41 cellular contexts compared by ENCODE assay signal in genomic region chr13:98755116-98755515, GRCh38. TPM values are rescaled to one million over a fixed set of nuclear protein-coding genes. Genes with fewer than 3 reads are reported as not detected.
"Had no signal": no experiment of that assay in that cellular context is flagged by ENCODE, and none has a peak within 500 bp of the region (broad histone marks: within the 10 kb centered on the region; RNA-seq: fewer than 3 reads in every experiment).

No MANE protein-coding gene starts in this region.

- ATAC-seq: activated naive CD4-positive, alpha-beta T cell treated with anti-CD3 and anti-CD28 coated beads, Interleukin-2, amount 50 U/mL, for 72 hours; activated naive CD8-positive, alpha-beta T cell treated with anti-CD3 and anti-CD28 coated beads, Interleukin-2, amount 50 U/mL, for 24 hours; activated T-cell treated with anti-CD3 and anti-CD28 coated beads, Interleukin-2, amount 50 U/mL, for 4 hours; activated T-cell treated with anti-CD3 and anti-CD28 coated beads, Interleukin-2, amount 50 U/mL, for 72 hours; activated T-helper 17 cell treated with anti-CD3 and anti-CD28 coated beads, Interleukin-2, amount 50 U/mL, for 72 hours; body of pancreas had no signal

- H3K4me1 Mint-ChIP-seq: activated naive CD4-positive, alpha-beta T cell treated with anti-CD3 and anti-CD28 coated beads, Interleukin-2, amount 10 ng/mL, durations not matched to agents 7 days and 5 days; activated naive CD4-positive, alpha-beta T cell treated with anti-CD3 and anti-CD28 coated beads, Interleukin-2, amount 50 U/mL, for 24 hours; activated naive CD8-positive, alpha-beta T cell treated with anti-CD3 and anti-CD28 coated beads, Interleukin-2, amount 10 ng/mL, durations not matched to agents 7 days and 5 days; activated naive CD8-positive, alpha-beta T cell treated with anti-CD3 and anti-CD28 coated beads, Interleukin-2, amount 50 U/mL, for 24 hours; activated T-helper 17 cell treated with anti-CD3 and anti-CD28 coated beads, Interleukin-2, amount 50 U/mL, for 72 hours; central memory CD8-positive, alpha-beta T cell had no signal

- H3K27ac Mint-ChIP-seq: activated naive CD4-positive, alpha-beta T cell treated with anti-CD3 and anti-CD28 coated beads for 36 hours; activated naive CD4-positive, alpha-beta T cell treated with anti-CD3 and anti-CD28 coated beads, Interleukin-2, amount 10 ng/mL, durations not matched to agents 7 days and 5 days; activated naive CD4-positive, alpha-beta T cell treated with anti-CD3 and anti-CD28 coated beads, Interleukin-2, amount 50 U/mL, for 24 hours; activated naive CD8-positive, alpha-beta T cell; activated naive CD8-positive, alpha-beta T cell treated with anti-CD3 and anti-CD28 coated beads for 36 hours; activated naive CD8-positive, alpha-beta T cell treated with anti-CD3 and anti-CD28 coated beads, Interleukin-2, amount 10 ng/mL, durations not matched to agents 7 days and 5 days; activated naive CD8-positive, alpha-beta T cell treated with anti-CD3 and anti-CD28 coated beads, Interleukin-2, amount 50 U/mL, for 24 hours; activated T-cell treated with anti-CD3 and anti-CD28 coated beads, Interleukin-2, amount 50 U/mL, for 24 hours; activated T-cell treated with anti-CD3 and anti-CD28 coated beads, Interleukin-2, amount 50 U/mL, for 72 hours; activated T-helper 17 cell treated with anti-CD3 and anti-CD28 coated beads, Interleukin-2, amount 50 U/mL, for 72 hours; activated T-helper 2 cell treated with anti-CD3 and anti-CD28 coated beads, Interferon-gamma antibody, Interleukin-2, Interleukin-4, amounts not matched to agents 10 μg/mL and 5 μg/mL and 100 μg/mL, durations not matched to agents 14 hours and 24 hours and 36 hours; brain had no signal

- DNase-seq: activated effector memory CD4-positive, alpha-beta T cell treated with anti-CD3 and anti-CD28 coated beads, Interleukin-2, amount 50 U/mL, for 16 hours; activated effector memory CD4-positive, alpha-beta T cell treated with Interleukin-2 at 50 U/mL for 16 hours; activated gamma-delta T cell; activated gamma-delta T cell treated with Interleukin-2 at 50 U/mL for 16 hours; activated naive CD4-positive, alpha-beta T cell; activated naive CD4-positive, alpha-beta T cell treated with anti-CD3 and anti-CD28 coated beads for 36 hours; activated naive CD4-positive, alpha-beta T cell treated with anti-CD3 and anti-CD28 coated beads, Interleukin-2, amount 10 ng/mL, durations not matched to agents 7 days and 5 days; activated naive CD4-positive, alpha-beta T cell treated with anti-CD3 and anti-CD28 coated beads, Interleukin-2, amount 50 U/mL, for 16 hours; activated naive CD4-positive, alpha-beta T cell treated with Interleukin-2 at 50 U/mL for 16 hours; activated naive CD8-positive, alpha-beta T cell treated with anti-CD3 and anti-CD28 coated beads for 36 hours; activated naive CD8-positive, alpha-beta T cell treated with anti-CD3 and anti-CD28 coated beads, Interleukin-2, amount 10 ng/mL, durations not matched to agents 7 days and 5 days; activated naive CD8-positive, alpha-beta T cell treated with anti-CD3 and anti-CD28 coated beads, Interleukin-2, amount 50 U/mL, for 24 hours; activated T-cell treated with anti-CD3 and anti-CD28 coated beads, Interleukin-2, amount 50 U/mL, for 1 hour; activated T-cell treated with anti-CD3 and anti-CD28 coated beads, Interleukin-2, amount 50 U/mL, for 24 hours; activated T-cell treated with anti-CD3 and anti-CD28 coated beads, Interleukin-2, amount 50 U/mL, for 4 hours; activated T-cell treated with anti-CD3 and anti-CD28 coated beads, Interleukin-2, amount 50 U/mL, for 48 hours; activated T-cell treated with anti-CD3 and anti-CD28 coated beads, Interleukin-2, amount 50 U/mL, for 72 hours; adrenal gland; amniotic stem cell; amygdala; anterior cingulate cortex; aorta; body of pancreas; brain microvascular endothelial cell; caudate nucleus; central memory CD4-positive, alpha-beta T cell; cerebellar nuclear complex had no signal

- H3K36me3 Mint-ChIP-seq: activated naive CD4-positive, alpha-beta T cell treated with anti-CD3 and anti-CD28 coated beads, Interleukin-2, amount 50 U/mL, for 24 hours had no signal

- H3K9me3 ChIP-seq: adrenal gland, ascending aorta, body of pancreas had no signal

- H3K4me3 Mint-ChIP-seq: activated naive CD4-positive, alpha-beta T cell treated with anti-CD3 and anti-CD28 coated beads for 36 hours; activated naive CD4-positive, alpha-beta T cell treated with anti-CD3 and anti-CD28 coated beads, Interleukin-2, amount 10 ng/mL, durations not matched to agents 7 days and 5 days; activated naive CD4-positive, alpha-beta T cell treated with anti-CD3 and anti-CD28 coated beads, Interleukin-2, amount 50 U/mL, for 24 hours; activated naive CD8-positive, alpha-beta T cell; activated naive CD8-positive, alpha-beta T cell treated with anti-CD3 and anti-CD28 coated beads for 36 hours; activated naive CD8-positive, alpha-beta T cell treated with anti-CD3 and anti-CD28 coated beads, Interleukin-2, amount 10 ng/mL, durations not matched to agents 7 days and 5 days; activated naive CD8-positive, alpha-beta T cell treated with anti-CD3 and anti-CD28 coated beads, Interleukin-2, amount 50 U/mL, for 24 hours; activated T-cell treated with anti-CD3 and anti-CD28 coated beads, Interleukin-2, amount 50 U/mL, for 24 hours; activated T-cell treated with anti-CD3 and anti-CD28 coated beads, Interleukin-2, amount 50 U/mL, for 4 hours; activated T-cell treated with anti-CD3 and anti-CD28 coated beads, Interleukin-2, amount 50 U/mL, for 72 hours; activated T-helper 17 cell treated with anti-CD3 and anti-CD28 coated beads, Interleukin-2, amount 50 U/mL, for 72 hours; central memory CD8-positive, alpha-beta T cell had no signal

- H3K27ac ChIP-seq: adrenal gland, ascending aorta, body of pancreas, brain microvascular endothelial cell, breast epithelium, cardiac muscle cell had no signal

- H3K9me3 Mint-ChIP-seq: activated naive CD4-positive, alpha-beta T cell treated with anti-CD3 and anti-CD28 coated beads, Interleukin-2, amount 50 U/mL, for 24 hours; activated T-helper 17 cell treated with anti-CD3 and anti-CD28 coated beads, Interleukin-2, amount 50 U/mL, for 72 hours had no signal

- H3K36me3 ChIP-seq: adrenal gland, ascending aorta, brain microvascular endothelial cell, breast epithelium, cardiac muscle cell had no signal

- H3K4me3 ChIP-seq: adrenal gland, ascending aorta, body of pancreas, breast epithelium, cardiac muscle cell had no signal

RNA-seq across cellular contexts. Expression of gene SLC15A1, which starts 2.6 kb away (rescaled TPM):
- total RNA-seq: activated naive CD4-positive, alpha-beta T cell treated with anti-CD3 and anti-CD28 coated beads for 36 hours; activated naive CD4-positive, alpha-beta T cell treated with anti-CD3 and anti-CD28 coated beads, Interleukin-2, amount 50 U/mL, for 72 hours; activated naive CD8-positive, alpha-beta T cell treated with anti-CD3 and anti-CD28 coated beads for 36 hours; activated naive CD8-positive, alpha-beta T cell treated with anti-CD3 and anti-CD28 coated beads, Interleukin-2, amount 10 ng/mL, durations not matched to agents 7 days and 5 days; activated T-cell treated with anti-CD3 and anti-CD28 coated beads, Interleukin-2, amount 50 U/mL, for 4 hours; activated T-cell treated with anti-CD3 and anti-CD28 coated beads, Interleukin-2, amount 50 U/mL, for 72 hours; activated T-helper 17 cell treated with anti-CD3 and anti-CD28 coated beads, Interleukin-2, amount 50 U/mL, for 72 hours; activated T-helper 2 cell treated with anti-CD3 and anti-CD28 coated beads, Interferon-gamma antibody, Interleukin-2, Interleukin-4, amounts not matched to agents 10 μg/mL and 5 μg/mL and 100 μg/mL, durations not matched to agents 14 hours and 24 hours and 36 hours; ascending aorta; astrocyte; bronchial epithelial cell; cardiac muscle cell; cardiac septum; chondrocyte had no signal
